In genomic region chr7:99499713-99500636, GRCh38 we compare ENCODE assay signal across 8 cellular contexts. TPM values are rescaled to one million over a fixed set of nuclear protein-coding genes. Genes with fewer than 3 reads are reported as not detected.
DNase-seq lines count a peak whose midpoint lies in the region; ATAC-seq, FAIRE-seq and TF ChIP-seq lines count a peak whose summit lies in the region.

Gene ZNF394 (minus strand): TSS chr7:99500281. CDS start chr7:99500093, 188 bp downstream.

- H3K9me3 Mint-ChIP-seq in immature natural killer cell: peaks cover 0 to under 1% (median 0%) of the 10 kb centered on the region in 6 donors

- no peak for TF ChIP-seq CTCF in A549 (IDR thresholded peaks at IDR 0.05)
- no peak for TF ChIP-seq CTCF in smooth muscle cell (IDR thresholded peaks at IDR 0.05; ENCODE audit: borderline replicate concordance, insufficient read depth, poor library complexity, severe bottlenecking)

- H3K4me2 ChIP-seq in A549 (peak within 1 kb of the TSS; percentile 87), smooth muscle cell (peak within 1 kb of the TSS; percentile 98)

- CTCF ChIA-PET in A549 (lab: Yijun Ruan, JAX): interaction anchor here (0.6 to 1.7 kb wide), 3 partner anchors 9 to 116 kb away, joined by 3 to 5 read pairs (median 3); partner anchors contain the start of gene ZSCAN25

- H3K4me1 Mint-ChIP-seq in immature natural killer cell: peaks cover 44 to 52% of the 10 kb centered on the region in 2 donors

- H4K20me1 ChIP-seq in smooth muscle cell (ENCODE audit: low read depth): peaks cover 16% of the 10 kb centered on the region

- peak within 1 kb of the TSS; percentile 96 to 100 (median 98) for H3K4me3 Mint-ChIP-seq in immature natural killer cell

- peak; percentile 55 for TF ChIP-seq POLR2A in A549 (IDR thresholded peaks at IDR 0.05; ENCODE audit: low read length)

- peaks cover 19% of the 10 kb centered on the region for H3K9me3 ChIP-seq in A549
- no peaks in the 10 kb centered on the region for H3K9me3 ChIP-seq in smooth muscle cell (replicated peaks; ENCODE audit: low read depth)

- ATAC-seq in A549 (peak; percentile 66 to 73), GM18861 (IDR thresholded peaks at IDR 0.05; ENCODE audit: unreplicated experiment) (peak; percentile 40), HG03159 (IDR thresholded peaks at IDR 0.05; ENCODE audit: unreplicated experiment) (peak; percentile 47)

- H2AFZ ChIP-seq in smooth muscle cell (ENCODE audit: low read depth): peak within 1 kb of the TSS; percentile 95

- TF ChIP-seq RAD21 in A549 (conservative IDR thresholded peaks at IDR 0.05 in 1 of 2, IDR thresholded peaks at IDR 0.05 in 1 of 2): peak in 1 of 2 experiments; percentile 13; a peak in 1 of 5 replicates

- POLR2A ChIA-PET in A549 (lab: Yijun Ruan, JAX): interaction anchor here (0.6 to 2.8 kb wide), 9 partner anchors 10 to 59 kb away, joined by 3 to 17 read pairs (median 5); partner anchors contain the start of genes FAM200A and ZNF655

- H3F3A ChIP-seq in smooth muscle cell (ENCODE audit: low read depth): no peaks in the 10 kb centered on the region

- no peak for TF ChIP-seq EP300 in A549 (IDR thresholded peaks at IDR 0.05)

- peak within 1 kb of the TSS; percentile 84 for H3K9ac ChIP-seq in smooth muscle cell (ENCODE audit: low read depth)

- peak within 1 kb of the TSS; percentile 96 to 100 (median 99) for H3K27ac Mint-ChIP-seq in immature natural killer cell

- WGBS in A549 (ENCODE audit: missing lambda C conversion rate): 2% methylated on average over 57 of the region's 69 CpGs
- WGBS in smooth muscle cell (ENCODE audit: low lambda C conversion rate): under 1% methylated on average over 69 of the region's 69 CpGs

- H3K27me3 ChIP-seq in smooth muscle cell (ENCODE audit: low read depth): no peaks in the 10 kb centered on the region

- peaks cover 12 to 19% (median 12%) of the 10 kb centered on the region in 3 donors for H3K27me3 Mint-ChIP-seq in immature natural killer cell (ENCODE audit: low read depth in 3 of 3)

- peaks cover 8% of the 10 kb centered on the region for H3K36me3 ChIP-seq in smooth muscle cell (ENCODE audit: low read depth)

- H3K27ac ChIP-seq in A549 (peak within 1 kb of the TSS; percentile 81 to 88), caudate nucleus (ENCODE audit: low read depth, low read length) (peak within 1 kb of the TSS; percentile 94), smooth muscle cell (ENCODE audit: low read depth) (peak within 1 kb of the TSS; percentile 84)

- no peak for FAIRE-seq in A549 (lab: Jason Lieb, UNC)

- DNase-seq in A549 (ENCODE audit: low read depth in 1 of 2, low spot score in 1 of 2): peak; percentile 95
- peak; percentile 90 for DNase-seq in NCI-H2227 treated with DMSO at 0.1 percent for 48 hours (lab: John Stamatoyannopoulos, UW)
- DNase-seq in activated CD4-positive, CD25-positive, alpha-beta regulatory T cell (lab: John Stamatoyannopoulos, UW): peak; percentile 77 to 84 (median 82)
- peak in 60 of 61 donors; percentile 44 to 95 (median 86) for DNase-seq in caudate nucleus (lab: John Stamatoyannopoulos, UW)
- DNase-seq in immature natural killer cell: peak; percentile 86 to 89 (median 88)
- DNase-seq in smooth muscle cell (lab: John Stamatoyannopoulos, UW; ENCODE audit: unreplicated experiment): peak; percentile 56

- H3K36me3 Mint-ChIP-seq in immature natural killer cell: peaks cover 9 to 17% (median 14%) of the 10 kb centered on the region in 3 donors

- H3K4me1 ChIP-seq in A549 (peaks cover 12% of the 10 kb centered on the region; the same call in 2 of the 3 replicates), smooth muscle cell (ENCODE audit: low read depth) (no peaks in the 10 kb centered on the region)

- H3K4me3 ChIP-seq in A549: peak within 1 kb of the TSS; percentile 71
- H3K4me3 ChIP-seq in smooth muscle cell: peak within 1 kb of the TSS; percentile 95

- peaks cover 56% of the 10 kb centered on the region for H3K79me2 ChIP-seq in smooth muscle cell (ENCODE audit: low read depth)

TF ChIP-seq in A549, 52 proteins besides CTCF, POLR2A, EP300 and RAD21 (continues in another document):
- TF ChIP-seq ELK1 (IDR thresholded peaks at IDR 0.05; ENCODE audit: low read depth, low read length) (no peak), RARB (CRISPR knock-in tag; IDR thresholded peaks at IDR 0.05) (no peak), NR3C1 (IDR thresholded peaks at IDR 0.05) (no peak), POLR2AphosphoS2 (conservative IDR thresholded peaks at IDR 0.05; ENCODE audit: low read length) (no peak), MAZ (IDR thresholded peaks at IDR 0.05; ENCODE audit: borderline replicate concordance, low read depth, low read length) (no peak), HES2 (IDR thresholded peaks at IDR 0.05) (no peak), ZFP36 (IDR thresholded peaks at IDR 0.05; ENCODE audit: borderline replicate concordance, partially characterized antibody) (no peak), MAFK (IDR thresholded peaks at IDR 0.05; ENCODE audit: partially characterized antibody) (no peak), HOXB13 (CRISPR knock-in tag; IDR thresholded peaks at IDR 0.05; ENCODE audit: low read depth) (no peak), PHF8 (IDR thresholded peaks at IDR 0.05; ENCODE audit: borderline replicate concordance, low read depth) (peak; percentile 61; the same call in 1 of the 2 replicates), E2F6 (IDR thresholded peaks at IDR 0.05; ENCODE audit: borderline replicate concordance, low read depth) (no peak), PBX3 (IDR thresholded peaks at IDR 0.05) (no peak), CBX8 (IDR thresholded peaks at IDR 0.05) (no peak), GATA3 (IDR thresholded peaks at IDR 0.05; ENCODE audit: borderline replicate concordance) (no peak), CHD4 (IDR thresholded peaks at IDR 0.05; ENCODE audit: borderline replicate concordance) (no peak), ATOH8 (CRISPR knock-in tag; IDR thresholded peaks at IDR 0.05; ENCODE audit: low read depth) (no peak), SMC3 (IDR thresholded peaks at IDR 0.05) (no peak), USF2 (IDR thresholded peaks at IDR 0.05) (no peak), FOSL2 (IDR thresholded peaks at IDR 0.05) (no peak), FOSL2 (CRISPR knock-in tag; IDR thresholded peaks at IDR 0.05) (no peak), TP53 (CRISPR knock-in tag; IDR thresholded peaks at IDR 0.05) (no peak), TFCP2L1 (CRISPR knock-in tag; IDR thresholded peaks at IDR 0.05) (no peak), RNF2 (IDR thresholded peaks at IDR 0.05; ENCODE audit: borderline replicate concordance, low read depth) (no peak), HOXB5 (CRISPR knock-in tag; IDR thresholded peaks at IDR 0.05) (no peak)

RNA-seq across cellular contexts. Expression of gene ZNF394, which starts in this region (rescaled TPM):
- polyA plus RNA-seq in A549 (2011; rRNA removed) (12.8 and 13.9 TPM in 2 replicates), A549 (2017; fragmentation: RNase III; extraction: RNeasy Plus Mini Kit Qiagen cat#74134 plus additional on column Dnase treatment) (12.2 to 14.9 TPM (median 13.6 TPM) in 3 replicates), immature natural killer cell (10 to 100 TPM; 68.6 to 91.7 (median 76.0) TPM), smooth muscle cell (13.2 and 21.2 TPM in 2 replicates)
- 12.0 and 13.6 TPM in 2 replicates for polyA plus RNA-seq in A549 (2012; cell fraction: cytosol; rRNA removed)
- polyA plus RNA-seq in A549 (2012; cell fraction: nucleus; rRNA removed): 11.2 and 13.1 TPM in 2 replicates
- 16.9 and 20.7 TPM in 2 replicates for polyA minus RNA-seq in A549 (2011; rRNA and poly(A)+ RNA removed)
- total RNA-seq in smooth muscle cell: 14.6 and 27.7 TPM in 2 replicates

Comparison
In these comparisons a context has a peak if more than half of its experiments do, and no peak if none do; other contexts are left out.
1. Peak in every context shown above with its lines: DNase-seq, ATAC-seq, H3K4me3 ChIP-seq and H3K27ac ChIP-seq.